Comparison of ENCODE assay signal across 1 cellular context in genomic region chr5:1672396-1672795, GRCh38.
TF ChIP-seq lines count a peak whose summit lies in the region.

No MANE protein-coding gene starts in this region.

TF ChIP-seq in GM12878, 131 proteins besides CTCF, POLR2A, EP300 and RAD21 (continued from another document):
- TF ChIP-seq BCL3 (IDR thresholded peaks at IDR 0.05; ENCODE audit: borderline replicate concordance, insufficient read depth, low read depth, low read length, poor library complexity, severe bottlenecking) = no peak
- TF ChIP-seq NR2C1 (IDR thresholded peaks at IDR 0.05) = no peak
- TF ChIP-seq RAD51 (IDR thresholded peaks at IDR 0.05) = no peak
- TF ChIP-seq MXI1 (IDR thresholded peaks at IDR 0.05; ENCODE audit: low read depth, low read length) = no peak
- TF ChIP-seq NRF1 (conservative IDR thresholded peaks at IDR 0.05; ENCODE audit: low read depth, low read length) = no peak
- no peak for TF ChIP-seq E2F4 (IDR thresholded peaks at IDR 0.05; ENCODE audit: low read depth, low read length)
- no peak for TF ChIP-seq SKIL (IDR thresholded peaks at IDR 0.05; ENCODE audit: low read depth, poor library complexity, severe bottlenecking)
TF ChIP-seq in GM12878: peak in this region for 0.
